Comparison of ENCODE assay signal across 23 cellular contexts in the genomic region with DNA sequence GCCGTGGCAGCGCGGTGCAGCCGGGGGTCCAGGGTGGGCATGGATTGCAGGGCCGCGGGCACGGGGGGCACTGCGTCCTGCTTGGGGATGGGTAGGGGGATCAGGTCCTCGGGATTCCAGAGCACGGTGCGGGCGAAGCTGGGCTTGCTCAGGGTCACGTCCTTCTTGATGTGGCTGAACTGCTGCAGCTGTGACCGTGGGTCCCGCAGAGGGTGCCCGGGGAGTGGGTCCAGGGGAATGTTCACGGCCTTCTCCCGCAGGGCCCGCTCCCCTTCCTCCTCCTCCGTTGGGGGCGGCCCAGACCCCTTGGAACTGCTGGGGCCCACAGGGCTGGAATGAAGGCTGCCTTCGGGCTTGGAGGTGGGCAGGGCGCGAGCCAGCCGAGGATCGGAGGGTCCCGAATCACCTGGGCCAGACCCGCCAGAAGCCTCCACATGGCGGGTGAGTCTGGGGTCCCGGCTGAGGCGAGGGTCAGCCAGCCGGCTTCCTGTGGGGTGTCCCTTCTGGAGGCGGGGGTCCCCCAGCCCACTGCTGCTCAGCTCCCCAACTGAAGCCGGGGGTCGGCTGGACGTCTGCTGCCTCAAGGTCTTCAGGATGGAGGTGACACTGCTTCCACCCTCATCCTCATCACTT. TPM values are rescaled to one million over a fixed set of nuclear protein-coding genes. Genes with fewer than 3 reads are reported as not detected.
"Had no signal": no experiment of that assay in that cellular context is flagged by ENCODE, and none has a peak within 500 bp of the region (broad histone marks: within the 10 kb centered on the region; RNA-seq: fewer than 3 reads in every experiment).

No MANE protein-coding gene starts in this region.

- H3K4me3 Mint-ChIP-seq: mesothelial cell of epicardium, naive B cell, natural killer cell, nephron progenitor cell, neural progenitor cell, type B pancreatic cell had no signal

- ATAC-seq: left cardiac atrium, left lung, natural killer cell, sciatic nerve had no signal

- H3K4me1 Mint-ChIP-seq: mesothelial cell of epicardium, neural progenitor cell had no signal

- DNase-seq: hippocampal formation; kidney glomerular epithelial cell; left cardiac atrium; mesendoderm; naive B cell; natural killer cell; nephron progenitor cell; retina; stimulated activated CD4-positive, alpha-beta T cell treated with anti-CD3 and anti-CD28 coated beads, Interleukin-12 subunit alpha, Interleukin-12 subunit beta, amount 100 ng/mL, for 4 hours; stimulated activated CD4-positive, alpha-beta T cell treated with anti-CD3 and anti-CD28 coated beads, Interleukin-15, amount 100 ng/mL, for 24 hours; stimulated activated CD4-positive, alpha-beta T cell treated with anti-CD3 and anti-CD28 coated beads, Interleukin-2, amount 100 ng/mL, for 24 hours; stimulated activated CD4-positive, alpha-beta T cell treated with anti-CD3 and anti-CD28 coated beads, Interleukin-4, amount 100 ng/mL, for 1 hour; stimulated activated naive CD4-positive, alpha-beta T cell treated with Interleukin-2 at 50 U/mL for 16 hours; tibial artery; uterus had no signal

- H3K9me3 Mint-ChIP-seq: mesothelial cell of epicardium, naive B cell, natural killer cell, nephron progenitor cell, neural progenitor cell, type B pancreatic cell had no signal

- H3K36me3 Mint-ChIP-seq: natural killer cell had no signal

- H3K27me3 Mint-ChIP-seq: naive B cell, type B pancreatic cell had no signal

- FAIRE-seq: keratinocyte, pancreas had no signal

- H3K27ac Mint-ChIP-seq: mesothelial cell of epicardium, naive B cell, natural killer cell, nephron progenitor cell, neural progenitor cell, type B pancreatic cell had no signal

RNA-seq across cellular contexts. Expression of a gene that starts 47.7 kb away (rescaled TPM):
- total RNA-seq: ureter, uterus had no signal
